Comparison of ENCODE assay signal across 8 cellular contexts in the genomic region with DNA sequence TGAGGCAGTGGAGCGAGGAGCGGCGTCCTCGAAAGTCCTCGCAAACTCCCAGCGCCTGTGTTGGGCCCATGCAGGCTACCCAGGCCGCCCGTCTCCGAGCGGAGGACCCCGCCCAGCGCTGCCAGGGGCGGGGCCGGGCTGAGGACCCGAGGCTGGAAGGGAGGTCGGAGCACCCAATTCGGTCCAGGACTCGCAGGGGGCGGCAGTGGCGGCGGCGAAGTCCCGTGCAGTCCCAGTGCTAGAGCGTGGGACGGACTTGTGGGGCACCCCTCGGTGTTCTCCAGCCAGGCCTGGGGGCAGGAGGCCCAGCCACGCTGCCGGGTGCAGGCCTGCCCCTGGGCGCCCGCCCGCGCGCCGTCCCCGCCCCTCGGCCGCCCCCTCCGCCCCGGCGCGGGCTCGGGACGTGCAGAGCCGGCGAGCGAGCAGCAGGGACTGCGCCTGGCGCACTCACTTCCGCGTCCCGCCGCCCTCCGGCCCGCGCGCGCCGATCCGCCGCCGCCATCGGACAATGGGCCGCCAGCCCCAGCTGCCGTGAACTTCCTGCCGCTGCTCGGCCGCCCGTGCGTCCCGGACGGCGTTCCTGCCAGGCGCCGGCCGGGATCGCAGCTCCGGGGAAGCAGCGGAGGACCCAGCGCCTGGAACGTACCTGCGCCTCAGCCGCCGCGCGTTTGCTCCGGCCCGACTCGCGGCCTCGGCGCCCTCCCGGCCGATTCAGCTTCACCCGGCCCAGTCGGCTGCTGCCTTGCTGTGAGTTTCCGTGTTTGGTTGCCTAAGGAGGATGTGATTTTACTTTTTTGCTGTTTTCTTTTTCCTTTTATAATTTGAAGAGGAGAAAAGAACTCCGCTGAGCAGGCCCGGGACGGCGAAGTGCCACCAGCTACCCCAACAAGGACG. TPM values are rescaled to one million over a fixed set of nuclear protein-coding genes. Genes with fewer than 3 reads are reported as not detected.
A peak's percentile ranks its signal among the peaks of the same experiment; 100 is the strongest.
DNase-seq lines count a peak whose midpoint lies in the region; ATAC-seq, FAIRE-seq and TF ChIP-seq lines count a peak whose summit lies in the region.

No MANE protein-coding gene starts in this region.

- H3K36me3 ChIP-seq in astrocyte (ENCODE audit: insufficient read depth, low read length): peaks cover 2% of the 10 kb centered on the region
- no peaks in the 10 kb centered on the region for H3K36me3 ChIP-seq in hepatocyte (replicated peaks; ENCODE audit: insufficient read depth, low read depth)

- H3K4me1 ChIP-seq in astrocyte (ENCODE audit: insufficient read depth, low read length) (peaks cover 41% of the 10 kb centered on the region), hepatocyte (ENCODE audit: insufficient read depth) (peaks cover 35% of the 10 kb centered on the region)

- no peaks in the 10 kb centered on the region for H3K27me3 ChIP-seq in astrocyte (ENCODE audit: insufficient read depth, low read length)
- no peaks in the 10 kb centered on the region for H3K27me3 ChIP-seq in hepatocyte

- H3K27ac Mint-ChIP-seq in T-helper 17 cell: peak overlapping the region; percentile 89
- peak overlapping the region; percentile 75 for H3K27ac Mint-ChIP-seq in astrocyte (ENCODE audit: unreplicated experiment)

- 3% methylated on average over 97 of the region's 101 CpGs for WGBS in hepatocyte (ENCODE audit: low lambda C conversion rate, missing lambda C conversion rate)

- H3K9me2 ChIP-seq in hepatocyte (replicated peaks; ENCODE audit: insufficient read depth): no peaks in the 10 kb centered on the region

- H3K79me2 ChIP-seq in astrocyte (ENCODE audit: insufficient read depth, low read length) (peaks cover 48% of the 10 kb centered on the region), hepatocyte (peaks cover 49% of the 10 kb centered on the region)

- H2AFZ ChIP-seq in astrocyte (ENCODE audit: low read depth, low read length) (peak overlapping the region; percentile 97), hepatocyte (peak overlapping the region; percentile 93)

- H4K20me1 ChIP-seq in astrocyte (ENCODE audit: insufficient read depth, low read length) (peaks cover 37% of the 10 kb centered on the region), hepatocyte (ENCODE audit: insufficient read depth, poor library complexity, severe bottlenecking) (no peaks in the 10 kb centered on the region)

- H3K4me2 ChIP-seq in astrocyte (ENCODE audit: low read length): peak overlapping the region; percentile 91
- peak overlapping the region; percentile 93 for H3K4me2 ChIP-seq in hepatocyte

- DNase-seq in GF-D8 (lab: John Stamatoyannopoulos, UW) (peak; percentile 60), LHCN-M2 (ENCODE audit: low read depth) (peak; percentile 76), T-helper 17 cell (peak; percentile 58 to 62 (median 58)), astrocyte (ENCODE audit: low read depth) (peak; percentile 53), hepatocyte (ENCODE audit: low spot score) (peak; percentile 89), skeletal muscle cell (ENCODE audit: low read depth) (no peak), NCI-H187 (lab: John Stamatoyannopoulos, UW) (no peak)

- H3K4me3 Mint-ChIP-seq in T-helper 17 cell: peak overlapping the region; percentile 92
- peak overlapping the region; percentile 87 for H3K4me3 Mint-ChIP-seq in astrocyte (ENCODE audit: unreplicated experiment)

- H3K9me3 ChIP-seq in T-helper 17 cell (ENCODE audit: control insufficient read depth, low read length, poor library complexity, severe bottlenecking): no peaks in the 10 kb centered on the region
- no peaks in the 10 kb centered on the region for H3K9me3 ChIP-seq in astrocyte (ENCODE audit: insufficient read depth, low read depth, low read length)
- H3K9me3 ChIP-seq in hepatocyte (ENCODE audit: low read depth): no peaks in the 10 kb centered on the region

- ATAC-seq in GM21825 (IDR thresholded peaks at IDR 0.05; ENCODE audit: unreplicated experiment): peak; percentile 49
- peak; percentile 86 for ATAC-seq in T-helper 17 cell

- H3K4me1 Mint-ChIP-seq in T-helper 17 cell (peaks cover 49% of the 10 kb centered on the region), astrocyte (ENCODE audit: low read depth, unreplicated experiment) (peaks cover 34% of the 10 kb centered on the region)

- H3K27ac ChIP-seq in astrocyte (ENCODE audit: low read depth, low read length) (peak overlapping the region; percentile 82), hepatocyte (peak overlapping the region; percentile 92)

- no peaks in the 10 kb centered on the region for H3K27me3 Mint-ChIP-seq in T-helper 17 cell
- H3K27me3 Mint-ChIP-seq in astrocyte (ENCODE audit: low read depth, unreplicated experiment): no peaks in the 10 kb centered on the region

- FAIRE-seq in astrocyte (lab: Jason Lieb, UNC): no peak

- H3K9me3 Mint-ChIP-seq in astrocyte (ENCODE audit: unreplicated experiment): no peaks in the 10 kb centered on the region

- H3K36me3 Mint-ChIP-seq in T-helper 17 cell (ENCODE audit: low read depth) (no peaks in the 10 kb centered on the region), astrocyte (ENCODE audit: low read depth, unreplicated experiment) (peaks cover 2% of the 10 kb centered on the region)

- TF ChIP-seq CTCF in astrocyte (IDR thresholded peaks at IDR 0.05; ENCODE audit: insufficient read depth, low read depth, low read length) (no peak), hepatocyte (IDR thresholded peaks at IDR 0.05; ENCODE audit: poor library complexity) (no peak)

- H3K9ac ChIP-seq in astrocyte (ENCODE audit: low read length): peak overlapping the region; percentile 89

- H3K4me3 ChIP-seq in astrocyte (ENCODE audit: insufficient read depth, low read depth, low read length): peak overlapping the region; percentile 71
- H3K4me3 ChIP-seq in hepatocyte: peak overlapping the region; percentile 94
- H3K4me3 ChIP-seq in skeletal muscle cell (ENCODE audit: low read depth, low read length): peak overlapping the region; percentile 65

RNA-seq across cellular contexts. Expression of a gene that starts 0.6 kb away (rescaled TPM):
- total RNA-seq in LHCN-M2 (2014; rRNA removed) (29.2 and 31.5 TPM in 2 replicates), T-helper 17 cell (10 to 100 TPM; 17.2 to 34.1 TPM), astrocyte (27.2 and 28.4 TPM in 2 replicates), hepatocyte (12.1 and 12.5 TPM in 2 replicates)
- 12.1 TPM for polyA plus RNA-seq in LHCN-M2 (2012)
- 6.7 and 7.3 TPM in 2 replicates for polyA plus RNA-seq in hepatocyte

Comparison
In these comparisons a context has a peak if more than half of its experiments do, and no peak if none do; other contexts are left out.
1. DNase-seq: peak in GF-D8 (single experiment), LHCN-M2 (single experiment), T-helper 17 cell (3 of 3), astrocyte (single experiment) and hepatocyte (single experiment); none in skeletal muscle cell (single experiment) and NCI-H187 (0 of 2).
2. Peak in every context shown above with its lines, with median percentiles within 50 percentile points of each other: H3K4me3 ChIP-seq.